In genomic region chr4:105208556-105208955, GRCh38 we compare ENCODE assay signal across 17 cellular contexts.
DNase-seq lines count a peak whose midpoint lies in the region; FAIRE-seq and TF ChIP-seq lines count a peak whose summit lies in the region.
"Had no signal": no experiment of that assay in that cellular context is flagged by ENCODE, and none has a peak within 500 bp of the region (broad histone marks: within the 10 kb centered on the region; RNA-seq: fewer than 3 reads in every experiment).

No MANE protein-coding gene starts in this region.

- H3K27ac ChIP-seq in neuronal stem cell (replicated peaks; ENCODE audit: low read length) (no peak overlapping the region), Karpas-422 (ENCODE audit: low read length) (no peak overlapping the region)
- H3K27ac ChIP-seq: C4-2B had no signal

- H3K9me3 ChIP-seq in neuronal stem cell (replicated peaks in 1 of 2; ENCODE audit: control insufficient read depth in 2 of 2, insufficient read depth in 1 of 2, low read depth in 1 of 2, low read length in 2 of 2), result no peaks in the 10 kb centered on the region
- no peaks in the 10 kb centered on the region for H3K9me3 ChIP-seq in Karpas-422 (ENCODE audit: low read length)

- no peak overlapping the region for H3K23ac ChIP-seq in neuronal stem cell (ENCODE audit: low read depth, low read length, poor library complexity)

- H3K4me1 ChIP-seq in neuronal stem cell (ENCODE audit: control insufficient read depth in 2 of 2, insufficient read depth in 1 of 2, low read depth in 1 of 2, low read length in 2 of 2), result no peaks in the 10 kb centered on the region
- H3K4me1 ChIP-seq in Karpas-422 (ENCODE audit: low read length), result no peaks in the 10 kb centered on the region

- no peak overlapping the region for H3K4me2 ChIP-seq in neuronal stem cell (ENCODE audit: insufficient read depth, low read length, poor library complexity, severe bottlenecking)
- no peak overlapping the region for H3K4me2 ChIP-seq in Karpas-422 (ENCODE audit: low read depth, low read length, poor library complexity, severe bottlenecking)

- no peak overlapping the region for H2BK12ac ChIP-seq in neuronal stem cell (ENCODE audit: low read length)

- H3K79me2 ChIP-seq in Karpas-422 (ENCODE audit: low read length), result no peaks in the 10 kb centered on the region

- no peak overlapping the region for H3K14ac ChIP-seq in neuronal stem cell (ENCODE audit: low read length)

- no peak overlapping the region for H2BK5ac ChIP-seq in neuronal stem cell (ENCODE audit: low read length)

- H3K9ac ChIP-seq in neuronal stem cell (ENCODE audit: low read depth, low read length, poor library complexity), result no peak overlapping the region
- H3K9ac ChIP-seq in Karpas-422 (ENCODE audit: low read length), result no peak overlapping the region

- H3K79me1 ChIP-seq in neuronal stem cell (ENCODE audit: low read depth, low read length), result no peaks in the 10 kb centered on the region

- no peak overlapping the region for H2BK15ac ChIP-seq in neuronal stem cell (ENCODE audit: low read length)

- peak; percentile 11 for FAIRE-seq in D721Med (lab: Jason Lieb, UNC)
- FAIRE-seq: A204.1, HTR-8/SVneo had no signal

- H3K4me3 ChIP-seq in neuronal stem cell (ENCODE audit: low read length in 2 of 2), result no peak overlapping the region
- H3K4me3 ChIP-seq in Karpas-422 (ENCODE audit: low read length), result no peak overlapping the region

- no peak overlapping the region for H3K4ac ChIP-seq in neuronal stem cell (ENCODE audit: low read length)

- TF ChIP-seq CTCF in D721Med (IDR thresholded peaks at IDR 0.05; ENCODE audit: insufficient read depth, missing control alignments), result no peak

- H2AFZ ChIP-seq in neuronal stem cell (ENCODE audit: low read length) (no peak overlapping the region), Karpas-422 (ENCODE audit: low read length) (no peak overlapping the region)

- H3K27me3 ChIP-seq in neuronal stem cell (ENCODE audit: control insufficient read depth in 3 of 3, insufficient read depth in 3 of 3, low read depth in 1 of 3, low read length in 3 of 3) (peaks cover 0 to 2% (median 0%) of the 10 kb centered on the region in 3 experiments), Karpas-422 (ENCODE audit: low read length) (no peaks in the 10 kb centered on the region)

- H4K20me1 ChIP-seq in Karpas-422 (ENCODE audit: insufficient read depth, low read depth, low read length), result peaks cover 20% of the 10 kb centered on the region; the same call in 1 of the 2 replicates

- H4K8ac ChIP-seq in neuronal stem cell (ENCODE audit: low read depth, low read length), result no peak overlapping the region

- H2AK5ac ChIP-seq in neuronal stem cell (ENCODE audit: low read depth, low read length), result no peak overlapping the region

- DNase-seq in D721Med (ENCODE audit: insufficient read length, low spot score) (no peak), NCI-H69 (lab: John Stamatoyannopoulos, UW) (peak; percentile 80), neuronal stem cell (ENCODE audit: low spot score) (peak; percentile 45), T1000 (lab: John Stamatoyannopoulos, UW) (no peak), Karpas-422 (no peak), SHP77 treated with DMSO at 0.1 percent for 48 hours (lab: John Stamatoyannopoulos, UW) (no peak)
- DNase-seq: AML-193; CD4-positive, alpha-beta T cell; DMS79 treated with DMSO at 0.1 percent for 48 hours; GF-D8; GOT3; H7; HFFc6; IMR-90 had no signal

- H4K91ac ChIP-seq in neuronal stem cell (ENCODE audit: low read depth, low read length, poor library complexity), result no peak overlapping the region

- H3K18ac ChIP-seq in neuronal stem cell (ENCODE audit: low read length), result no peak overlapping the region

- no peak overlapping the region for H2BK120ac ChIP-seq in neuronal stem cell (ENCODE audit: low read depth, low read length)

- H3K36me3 ChIP-seq in neuronal stem cell (replicated peaks in 1 of 2; ENCODE audit: control insufficient read depth in 2 of 2, insufficient read depth in 2 of 2, low read length in 2 of 2) (peaks cover 0 to 7% of the 10 kb centered on the region in 2 donors), Karpas-422 (ENCODE audit: insufficient read depth, low read length) (no peaks in the 10 kb centered on the region)

- no peaks in the 10 kb centered on the region for H3K9me2 ChIP-seq in Karpas-422 (replicated peaks; ENCODE audit: insufficient read depth, low read length)

- WGBS in neuronal stem cell (ENCODE audit: extremely low coverage in 2 of 2, insufficient read length in 2 of 2, insufficient replicate concordance in 1 of 2), 2 donors, result no CpG with 5 or more reads among the region's 5 CpGs

Comparison
In these comparisons a context has a peak if more than half of its experiments do, and no peak if none do; other contexts are left out.
1. DNase-seq: peak in NCI-H69 (single experiment) and neuronal stem cell (single experiment); none in D721Med (single experiment), T1000 (single experiment), Karpas-422 (single experiment) and SHP77 treated with DMSO at 0.1 percent for 48 hours (single experiment).